8 cellular contexts compared by ENCODE assay signal in the genomic region with DNA sequence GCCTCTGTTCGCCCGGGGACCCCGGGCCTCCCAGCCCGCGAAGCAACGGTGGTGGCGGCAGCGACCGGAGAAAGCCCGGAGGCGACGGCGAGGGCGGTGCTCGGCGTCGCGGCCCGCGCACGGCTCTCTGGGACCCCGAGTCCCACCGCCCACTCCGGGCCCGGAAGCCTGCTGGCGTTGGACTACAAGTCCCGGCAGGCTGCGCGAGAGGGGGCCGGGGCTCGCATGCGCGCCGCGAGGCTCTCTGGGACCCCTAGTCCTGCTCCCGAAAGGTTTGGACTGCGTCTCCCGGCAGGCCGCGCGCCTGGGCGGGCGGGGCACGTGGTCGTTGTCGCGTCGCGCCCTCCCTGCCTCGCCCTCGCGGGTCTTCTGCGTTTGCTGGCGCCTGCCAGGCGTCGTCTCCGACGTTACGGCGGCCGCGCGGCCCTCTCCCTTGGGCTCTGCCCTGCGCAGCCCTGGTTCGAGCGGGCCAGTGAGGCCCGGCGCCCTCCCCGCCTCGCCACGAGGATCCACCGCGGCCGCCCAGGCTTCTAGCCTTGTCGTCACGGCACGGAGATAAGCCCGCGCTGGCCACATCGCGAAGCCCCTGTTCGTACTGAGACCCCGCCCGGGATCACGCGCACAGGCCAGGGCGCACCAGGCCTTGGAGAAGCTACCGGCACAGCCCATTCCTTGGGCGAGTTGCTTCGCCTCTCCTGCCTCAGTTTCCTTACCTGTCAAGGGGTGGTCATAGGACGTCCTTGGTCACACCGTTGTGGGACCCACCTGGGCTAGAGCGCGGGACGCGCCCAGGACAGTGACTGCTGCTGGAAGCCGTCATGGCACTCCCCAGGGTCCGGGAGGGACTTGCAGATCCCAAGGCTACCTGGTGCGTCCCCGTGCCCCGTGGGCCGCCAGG. TPM values are rescaled to one million over a fixed set of nuclear protein-coding genes. Genes with fewer than 3 reads are reported as not detected.
DNase-seq lines count a peak whose midpoint lies in the region; TF ChIP-seq lines count a peak whose summit lies in the region.

A gene (minus strand): TSS at position 75 of the 898 bp plus-strand sequence. CDS start 549 bp downstream, outside the sequence.

- peak within 1 kb of the TSS; percentile 73 for H3K4me2 ChIP-seq in H9 (ENCODE audit: insufficient read depth, insufficient read length, low read length)
- peak within 1 kb of the TSS; percentile 60 for H3K4me2 ChIP-seq in neural cell (ENCODE audit: low read length)

- H3K27me3 ChIP-seq in H9 (ENCODE audit: insufficient read depth, low read length) (no peaks in the 10 kb centered on the region), MG63 (no peaks in the 10 kb centered on the region), neural cell (ENCODE audit: insufficient read depth, low read depth, low read length) (no peaks in the 10 kb centered on the region), stomach (no peaks in the 10 kb centered on the region)

- H2AFZ ChIP-seq in H9 (ENCODE audit: low read length) (no peak within 1 kb of the TSS), neural cell (ENCODE audit: low read depth, low read length) (peak within 1 kb of the TSS; percentile 74)

- H4K5ac ChIP-seq in H9 (ENCODE audit: insufficient read length, low read depth, low read length), result no peak within 1 kb of the TSS

- no CpG with 5 or more reads among the region's 102 CpGs for WGBS in H9 (ENCODE audit: extremely low coverage, insufficient read length, low lambda C conversion rate)
- 1 to 3% (median 2%) methylated on average over 15 to 102 of the region's 102 CpGs for WGBS in stomach, 5 donors

- H3K9me3 ChIP-seq in ES-I3 (ENCODE audit: control insufficient read depth, insufficient read depth, low read length) (no peaks in the 10 kb centered on the region), H9 (ENCODE audit: control insufficient read depth, low read depth, low read length) (no peaks in the 10 kb centered on the region), MG63 (no peaks in the 10 kb centered on the region), neural cell (ENCODE audit: low read length) (no peaks in the 10 kb centered on the region), stomach (no peaks in the 10 kb centered on the region)

- H3K79me2 ChIP-seq in H9 (ENCODE audit: insufficient read depth, low read length) (peaks cover 15% of the 10 kb centered on the region; the same call in 1 of the 2 replicates), neural cell (replicated peaks; ENCODE audit: insufficient read depth, low read length) (peaks cover 27% of the 10 kb centered on the region)

- no peak within 1 kb of the TSS for H4K8ac ChIP-seq in H9 (replicated peaks; ENCODE audit: insufficient read length, low read depth, low read length)

- H2BK20ac ChIP-seq in H9 (ENCODE audit: low read depth, low read length, poor library complexity, severe bottlenecking), result no peak within 1 kb of the TSS

- no peak within 1 kb of the TSS for H2AK5ac ChIP-seq in H9 (ENCODE audit: insufficient read length, low read length)

- H2BK5ac ChIP-seq in H9 (ENCODE audit: insufficient read length, low read length), result no peak within 1 kb of the TSS

- H4K20me1 ChIP-seq in H9 (ENCODE audit: control insufficient read depth, insufficient read depth, insufficient read length) (no peaks in the 10 kb centered on the region), neural cell (ENCODE audit: insufficient read depth) (peaks cover 7% of the 10 kb centered on the region)

- no peak within 1 kb of the TSS for H3K23ac ChIP-seq in H9 (ENCODE audit: insufficient read length, low read depth, low read length)

- H3K4me1 ChIP-seq in ES-I3 (ENCODE audit: insufficient read depth, low read length) (no peaks in the 10 kb centered on the region; the same call in 1 of the 2 replicates), H9 (ENCODE audit: insufficient read depth, low read length) (peaks cover 2% of the 10 kb centered on the region; the same call in 1 of the 2 replicates), stomach (peaks cover 26 to 53% (median 42%) of the 10 kb centered on the region in 4 donors)

- no peak within 1 kb of the TSS for H3K4ac ChIP-seq in H9 (ENCODE audit: low read depth, low read length)

- no peaks in the 10 kb centered on the region for H3K9me2 ChIP-seq in neural cell (ENCODE audit: insufficient read depth, low read length)

- no peak within 1 kb of the TSS for H4K91ac ChIP-seq in H9 (ENCODE audit: insufficient read length, low read depth, low read length)

- TF ChIP-seq POLR2A in stomach (IDR thresholded peaks at IDR 0.05), result peak in 1 of 4 donors; percentile 12

- peaks cover 0 to 9% (median 6%) of the 10 kb centered on the region in 3 experiments; a peak in 6 of 7 replicates for H3K36me3 Mint-ChIP-seq in H9 (ENCODE audit: insufficient read depth in 1 of 3, low read depth in 3 of 3)

- peaks cover 14% of the 10 kb centered on the region for H3K27me3 Mint-ChIP-seq in H9 (ENCODE audit: low read depth)

- no peak within 1 kb of the TSS for H2BK15ac ChIP-seq in H9 (ENCODE audit: low read depth, low read length)

- peaks cover 7% of the 10 kb centered on the region for H3K36me3 ChIP-seq in ES-I3 (ENCODE audit: insufficient read depth, low read length)
- H3K36me3 ChIP-seq in MG63, result peaks cover 16% of the 10 kb centered on the region
- H3K36me3 ChIP-seq in neural cell (ENCODE audit: insufficient read depth, low read length), result no peaks in the 10 kb centered on the region
- peaks cover 0 to 18% (median 4%) of the 10 kb centered on the region in 4 donors for H3K36me3 ChIP-seq in stomach

- no peak for TF ChIP-seq CTCF in H9 (conservative IDR thresholded peaks at IDR 0.05)
- peak; percentile 13 for TF ChIP-seq CTCF in neural cell (IDR thresholded peaks at IDR 0.05; ENCODE audit: poor library complexity, severe bottlenecking)
- no peak for TF ChIP-seq CTCF in stomach (IDR thresholded peaks at IDR 0.05)

- H3K56ac ChIP-seq in H9 (ENCODE audit: insufficient read length, low read depth, low read length), result no peak within 1 kb of the TSS

- H3K27ac Mint-ChIP-seq in H9, result no peak within 1 kb of the TSS

- DNase-seq in H9 (peak; percentile 99), MG63 (peak; percentile 99), SHP77 treated with DMSO at 0.1 percent for 48 hours (lab: John Stamatoyannopoulos, UW) (peak; percentile 80), fibroblast of the conjunctiva (ENCODE audit: low read depth) (peak; percentile 97), stomach (peak; percentile 98)
- peak; percentile 99 for DNase-seq in activated effector memory CD4-positive, alpha-beta T cell treated with anti-CD3 and anti-CD28 coated beads, Interleukin-2, amount 50 U/mL, for 16 hours

- intact Hi-C loops in stomach (cut with DNase I; ENCODE audit: low total_unique reads), result no loop called here

- peak within 1 kb of the TSS; percentile 68 for H3K14ac ChIP-seq in H9 (ENCODE audit: insufficient read depth, low read length)

- H3K23me2 ChIP-seq in H9 (ENCODE audit: insufficient read length, low read depth, low read length, poor library complexity, severe bottlenecking), result peaks cover 17% of the 10 kb centered on the region

- H3K9ac ChIP-seq in ES-I3 (ENCODE audit: low read depth, low read length), result peak within 1 kb of the TSS; percentile 69
- peak within 1 kb of the TSS; percentile 52 for H3K9ac ChIP-seq in H9 (ENCODE audit: extremely low read depth, insufficient read length, low read length)
- peak within 1 kb of the TSS; percentile 83 for H3K9ac ChIP-seq in neural cell (ENCODE audit: low read length)

- peaks cover 15 to 28% of the 10 kb centered on the region in 2 experiments for H3K4me1 Mint-ChIP-seq in H9

- H3K9me3 Mint-ChIP-seq in H9, result no peaks in the 10 kb centered on the region

- no peaks in the 10 kb centered on the region for H3F3A ChIP-seq in neural cell (ENCODE audit: insufficient read depth, low read length, poor library complexity, severe bottlenecking)

- H3K4me3 ChIP-seq in MG63 (peak within 1 kb of the TSS; percentile 88), neural cell (ENCODE audit: low read length) (peak within 1 kb of the TSS; percentile 99), stomach (peak within 1 kb of the TSS; percentile 72 to 100 (median 87))

- no peak within 1 kb of the TSS for H2BK12ac ChIP-seq in H9 (ENCODE audit: insufficient read length, low read depth, low read length)

- H3K27ac ChIP-seq in H9 (ENCODE audit: insufficient read length, low read depth, low read length) (no peak within 1 kb of the TSS), neural cell (ENCODE audit: low read length) (peak within 1 kb of the TSS; percentile 82), stomach (peak within 1 kb of the TSS; percentile 85 to 93 (median 90))

- peaks cover 13% of the 10 kb centered on the region for H3K79me1 ChIP-seq in H9 (ENCODE audit: insufficient read depth, low read depth, low read length, poor library complexity, severe bottlenecking)

- no peak within 1 kb of the TSS for H3T11ph ChIP-seq in H9 (ENCODE audit: low read length)

- H3K18ac ChIP-seq in H9 (ENCODE audit: insufficient read length, low read depth, low read length), result no peak within 1 kb of the TSS

- no peak for TF ChIP-seq RAD21 in neural cell (conservative IDR thresholded peaks at IDR 0.05)

- H2BK120ac ChIP-seq in H9 (ENCODE audit: low read depth, low read length, poor library complexity, severe bottlenecking), result no peak within 1 kb of the TSS

- peak within 1 kb of the TSS; percentile 87 to 95 for H3K4me3 Mint-ChIP-seq in H9

- no peak for TF ChIP-seq EP300 in neural cell (conservative IDR thresholded peaks at IDR 0.05; ENCODE audit: poor library complexity, severe bottlenecking)
- TF ChIP-seq EP300 in stomach (IDR thresholded peaks at IDR 0.05), result no peak

TF ChIP-seq in neural cell, 6 proteins besides CTCF, POLR2A, EP300 and RAD21 (continues in another document):
- TF ChIP-seq EZH2 (IDR thresholded peaks at IDR 0.05; ENCODE audit: borderline replicate concordance, insufficient read depth, low read length, poor library complexity, severe bottlenecking) (no peak), SMC3 (conservative IDR thresholded peaks at IDR 0.05; ENCODE audit: poor library complexity) (peak; percentile 36), MXI1 (conservative IDR thresholded peaks at IDR 0.05; ENCODE audit: poor library complexity, severe bottlenecking) (peak; percentile 85)

RNA-seq across cellular contexts. Expression of the gene that starts here (rescaled TPM):
- 189 TPM in 2 replicates for total RNA-seq in H9 (2021)
- 176 and 432 TPM in 2 replicates for total RNA-seq in MG63 (2014; rRNA removed; shearing (Covaris generic); ENCODE audit: low replicate concordance)
- polyA plus RNA-seq in neural cell, result 580 and 628 TPM in 2 replicates
- 230 and 246 TPM in 2 replicates for polyA minus RNA-seq in neural cell
- 100 to 1,000 TPM in 4 of 5 donors, 10 to 100 TPM in 1; 93.8 to 446 (median 240) TPM for total RNA-seq in stomach
- 100 to 1,000 TPM; 116 to 162 (median 120) TPM for polyA plus RNA-seq in stomach
